ENCODE assay signal across 21 cellular contexts in genomic region chr9:97672403-97672802, GRCh38. TPM values are rescaled to one million over a fixed set of nuclear protein-coding genes. Genes with fewer than 3 reads are reported as not detected.
DNase-seq lines count a peak whose midpoint lies in the region; ATAC-seq and TF ChIP-seq lines count a peak whose summit lies in the region.
"Had no signal": no experiment of that assay in that cellular context is flagged by ENCODE, and none has a peak within 500 bp of the region (broad histone marks: within the 10 kb centered on the region; RNA-seq: fewer than 3 reads in every experiment).

No MANE protein-coding gene starts in this region.

- intact Hi-C loops in CD8-positive, alpha-beta T cell (cut with DNase I, micrococcal nuclease): no loop called here
- intact Hi-C loops in left colon (cut with DNase I, micrococcal nuclease): no loop called here

- H3K79me1 ChIP-seq in mesendoderm (ENCODE audit: low read length): no peaks in the 10 kb centered on the region

- TF ChIP-seq CTCF in CD8-positive, alpha-beta T cell (IDR thresholded peaks at IDR 0.05): no peak

- CTCF ChIA-PET in CD8-positive, alpha-beta T cell (lab: Charles Lee): interaction anchor here (0.8 kb wide), 1 partner anchor 195 kb away, joined by 3 read pairs; no protein-coding TSS in a partner anchor

- no peak overlapping the region for H3K4me3 Mint-ChIP-seq in CD8-positive, alpha-beta T cell
- H3K4me3 Mint-ChIP-seq: B cell; CD4-positive, CD25-positive, alpha-beta regulatory T cell; CD8-positive, alpha-beta memory T cell had no signal

- H3K9ac ChIP-seq in mesendoderm (ENCODE audit: low read length): no peak overlapping the region
- H3K9ac ChIP-seq: BLaER1, GM23248 had no signal

- H3K79me2 ChIP-seq in mesendoderm (ENCODE audit: control insufficient read depth, insufficient read depth, low read length): no peaks in the 10 kb centered on the region

- H3K4me1 Mint-ChIP-seq in CD8-positive, alpha-beta T cell (ENCODE audit: low read depth): peaks cover 3% of the 10 kb centered on the region
- H3K4me1 Mint-ChIP-seq: B cell had no signal

- no peak overlapping the region for H3K18ac ChIP-seq in mesendoderm (ENCODE audit: low read length)

- no peaks in the 10 kb centered on the region for H3K9me3 Mint-ChIP-seq in CD8-positive, alpha-beta T cell
- H3K9me3 Mint-ChIP-seq: CD4-positive, CD25-positive, alpha-beta regulatory T cell; CD8-positive, alpha-beta memory T cell had no signal

- no peak overlapping the region for H4K5ac ChIP-seq in mesendoderm (ENCODE audit: low read length)

- peaks cover 37% of the 10 kb centered on the region for H3K36me3 ChIP-seq in CD8-positive, alpha-beta T cell (ENCODE audit: insufficient read depth, low read length)
- H3K36me3 ChIP-seq in mesendoderm (ENCODE audit: control insufficient read depth, insufficient read depth, low read length): peaks cover 12% of the 10 kb centered on the region

- no peak overlapping the region for H3K4me3 ChIP-seq in CD8-positive, alpha-beta T cell (ENCODE audit: low read depth, low read length)
- no peak overlapping the region for H3K4me3 ChIP-seq in mesendoderm (ENCODE audit: low read length)
- H3K4me3 ChIP-seq: BLaER1, GM12878, GM23248 had no signal

- no peak overlapping the region for H3K56ac ChIP-seq in mesendoderm (ENCODE audit: low read length)

- WGBS in mesendoderm (ENCODE audit: extremely low coverage, insufficient coverage, low lambda C conversion rate): no CpG with 5 or more reads among the region's 3 CpGs

- H2AK5ac ChIP-seq in mesendoderm (ENCODE audit: low read length): no peak overlapping the region

- H3K27me3 Mint-ChIP-seq in CD8-positive, alpha-beta T cell (ENCODE audit: low read depth): no peaks in the 10 kb centered on the region
- H3K27me3 Mint-ChIP-seq: B cell; CD4-positive, CD25-positive, alpha-beta regulatory T cell; CD8-positive, alpha-beta memory T cell had no signal

- no peaks in the 10 kb centered on the region for H3K9me3 ChIP-seq in CD8-positive, alpha-beta T cell (ENCODE audit: low read length)
- H3K9me3 ChIP-seq: BLaER1 had no signal

- no peak overlapping the region for H2BK15ac ChIP-seq in mesendoderm (replicated peaks; ENCODE audit: low read depth)

- H3K36me3 Mint-ChIP-seq in CD8-positive, alpha-beta T cell: peaks cover 92% of the 10 kb centered on the region

- no peak overlapping the region for H3K4ac ChIP-seq in mesendoderm (ENCODE audit: low read depth, low read length)

- no peak for ATAC-seq in CD8-positive, alpha-beta T cell
- ATAC-seq in left colon: peak; percentile 66
- ATAC-seq: GM12878 had no signal

- H3K4me2 ChIP-seq in mesendoderm (ENCODE audit: low read length): no peak overlapping the region
- H3K4me2 ChIP-seq: BLaER1 had no signal

- no peak overlapping the region for H2BK5ac ChIP-seq in mesendoderm (ENCODE audit: low read length)

- no peak overlapping the region for H2BK120ac ChIP-seq in mesendoderm (ENCODE audit: low read depth, low read length)

- peak in 2 of 3 experiments; percentile 14 to 51 for DNase-seq in NCI-H1417 (lab: John Stamatoyannopoulos, UW)
- no peak for DNase-seq in NCI-H1417 treated with DMSO at 0.1 percent for 48 hours (lab: John Stamatoyannopoulos, UW)
- no peak for DNase-seq in CD8-positive, alpha-beta T cell
- peak; percentile 8 for DNase-seq in NCI-H2227 treated with DMSO at 0.1 percent for 48 hours (lab: John Stamatoyannopoulos, UW)
- DNase-seq in left colon: no peak
- DNase-seq in germinal center (ENCODE audit: low spot score): no peak
- DNase-seq in mesendoderm: no peak
- DNase-seq: CD4-positive, CD25-positive, alpha-beta regulatory T cell; CD8-positive, alpha-beta memory T cell; DMS 273 treated with DMSO at 0.1 percent for 48 hours; DMS79; EL; GDM1; GM23248; H7; HCEC 1CT had no signal

- H3K4me1 ChIP-seq in CD8-positive, alpha-beta T cell (ENCODE audit: insufficient read depth, low read length): no peaks in the 10 kb centered on the region
- no peaks in the 10 kb centered on the region for H3K4me1 ChIP-seq in mesendoderm (ENCODE audit: control insufficient read depth, low read depth, low read length)
- H3K4me1 ChIP-seq: BLaER1 had no signal

- peak overlapping the region; percentile 22 for H3K27ac Mint-ChIP-seq in CD8-positive, alpha-beta T cell
- H3K27ac Mint-ChIP-seq: B cell; CD4-positive, CD25-positive, alpha-beta regulatory T cell; CD8-positive, alpha-beta memory T cell had no signal

- POLR2A ChIA-PET in CD8-positive, alpha-beta T cell (lab: Charles Lee): no interaction called here

- H3K27ac ChIP-seq in CD8-positive, alpha-beta T cell (ENCODE audit: low read depth, low read length): no peak overlapping the region
- H3K27ac ChIP-seq in mesendoderm (ENCODE audit: low read depth, low read length): no peak overlapping the region
- H3K27ac ChIP-seq: 22Rv1, BLaER1, C4-2B, GM23248 had no signal

- no peaks in the 10 kb centered on the region for H3K27me3 ChIP-seq in CD8-positive, alpha-beta T cell (ENCODE audit: insufficient read depth, low read length)
- no peaks in the 10 kb centered on the region for H3K27me3 ChIP-seq in mesendoderm (ENCODE audit: insufficient read depth, low read length, poor library complexity)
- H3K27me3 ChIP-seq: BLaER1 had no signal

- H4K8ac ChIP-seq in mesendoderm (ENCODE audit: low read depth, low read length): no peak overlapping the region

- H3K23ac ChIP-seq in mesendoderm (ENCODE audit: low read length): no peak overlapping the region

RNA-seq across cellular contexts. Expression of gene XPA, which starts 24.7 kb away (rescaled TPM):
- total RNA-seq in CD8-positive, alpha-beta T cell: 10 to 100 TPM; 21.1 to 24.9 TPM
- total RNA-seq in left colon: 10 to 100 TPM; 10.0 to 10.1 TPM
- 8.1 TPM for polyA plus RNA-seq in mesendoderm (2013, experiment 1 of 2)
- 7.9 TPM for polyA plus RNA-seq in mesendoderm (2013, experiment 2 of 2)

RNA-seq across cellular contexts. Expression of gene NCBP1, which starts 38.8 kb away (rescaled TPM):
- total RNA-seq in CD8-positive, alpha-beta T cell: 10 to 100 TPM; 50.7 to 58.5 TPM
- 10 to 100 TPM; 29.0 to 34.0 TPM for total RNA-seq in left colon
- 42.2 TPM for polyA plus RNA-seq in mesendoderm (2013, experiment 1 of 2)
- polyA plus RNA-seq in mesendoderm (2013, experiment 2 of 2): 39.8 TPM

RNA-seq across cellular contexts. Expression of gene TSTD2, which starts 39.2 kb away (rescaled TPM):
- total RNA-seq in CD8-positive, alpha-beta T cell: 10 to 100 TPM; 34.3 to 40.8 TPM
- 10 to 100 TPM; 12.6 to 22.4 TPM for total RNA-seq in left colon
- 12.9 TPM for polyA plus RNA-seq in mesendoderm (2013, experiment 1 of 2)
- polyA plus RNA-seq in mesendoderm (2013, experiment 2 of 2): 12.9 TPM

Comparison
In these comparisons a context has a peak if more than half of its experiments do, and no peak if none do; other contexts are left out.
1. DNase-seq: peak in NCI-H1417 (2 of 3) and NCI-H2227 treated with DMSO at 0.1 percent for 48 hours (single experiment); none in NCI-H1417 treated with DMSO at 0.1 percent for 48 hours (single experiment), CD8-positive, alpha-beta T cell (0 of 7), left colon (0 of 2), germinal center (single experiment) and mesendoderm (single experiment).